In the genomic region with DNA sequence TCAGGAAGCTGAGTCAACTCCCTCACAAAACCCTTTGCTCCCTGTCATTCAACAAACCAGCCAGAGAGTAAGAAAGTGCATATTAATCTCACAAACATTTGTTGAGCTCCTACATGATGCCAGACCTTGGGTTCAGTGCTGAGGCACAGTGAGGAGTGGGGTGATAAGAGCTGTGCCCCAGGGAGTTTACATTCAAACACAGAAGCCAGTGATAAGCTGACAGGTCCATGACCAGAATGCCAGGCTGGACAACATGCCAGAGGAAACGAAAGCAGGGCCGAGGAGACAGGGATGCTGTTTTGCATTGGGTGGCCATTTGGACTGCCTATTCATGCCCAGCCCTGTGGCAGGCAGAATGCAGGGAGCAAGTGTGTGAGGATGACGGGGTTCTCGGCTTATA, we compare ENCODE assay signal across 27 cellular contexts.
"Had no signal": no experiment of that assay in that cellular context is flagged by ENCODE, and none has a peak within 500 bp of the region (broad histone marks: within the 10 kb centered on the region; RNA-seq: fewer than 3 reads in every experiment).

No MANE protein-coding gene starts in this region.

- H3K9me3 ChIP-seq: left ventricle myocardium inferior, mucosa of descending colon, neutrophil, right atrium auricular region, stomach, testis, thyroid gland, transverse colon, upper lobe of left lung, vagina had no signal

- H3K27me3 ChIP-seq: neural progenitor cell, neutrophil, right atrium auricular region, stomach, testis, thyroid gland, transverse colon, upper lobe of left lung, vagina had no signal

- FAIRE-seq: islet of Langerhans, kidney had no signal

- H3K4me3 ChIP-seq: left ventricle myocardium inferior, lung, mucosa of descending colon, neural progenitor cell, right atrium auricular region, skin epidermis, stomach, testis, thyroid gland, transverse colon, upper lobe of left lung, vagina had no signal

- H3K27ac ChIP-seq: left ventricle myocardium inferior, neural progenitor cell, neutrophil, right atrium auricular region, skin epidermis, stomach, testis, thyroid gland, transverse colon, upper lobe of left lung, vagina had no signal

- H3K36me3 ChIP-seq: left ventricle myocardium inferior, neural progenitor cell, neutrophil, right atrium auricular region, stomach, thyroid gland, transverse colon, upper lobe of left lung, vagina had no signal

- H3K4me2 ChIP-seq: neural progenitor cell had no signal

- DNase-seq: hypothalamus; immature natural killer cell; kidney; left ventricle myocardium inferior; midbrain; mucosa of descending colon; naive thymus-derived CD4-positive, alpha-beta T cell; nephron progenitor cell; stimulated activated CD4-positive, alpha-beta T cell treated with anti-CD3 and anti-CD28 coated beads, Interleukin-12 subunit alpha, Interleukin-12 subunit beta, amount 100 ng/mL, for 4 hours; stimulated activated CD4-positive, alpha-beta T cell treated with anti-CD3 and anti-CD28 coated beads, Interleukin-15, amount 100 ng/mL, for 24 hours; stimulated activated CD4-positive, alpha-beta T cell treated with anti-CD3 and anti-CD28 coated beads, Interleukin-2, amount 100 ng/mL, for 24 hours; stimulated activated CD4-positive, alpha-beta T cell treated with anti-CD3 and anti-CD28 coated beads, Interleukin-4, amount 100 ng/mL, for 1 hour; stimulated activated naive B cell treated with anti-CD40 and anti-IgM and Interleukin-4, amounts not matched to agents 10 μg/mL and 1 μg/mL and 100 μg/mL, for 72 hours; stimulated activated naive CD8-positive, alpha-beta T cell treated with anti-CD3 and anti-CD28 coated beads, Interleukin-15, Interleukin-2, amounts not matched to agents 100 U/mL and 50 U/mL, for 24 hours; stomach; testis; thyroid gland; transverse colon; upper lobe of left lung had no signal

- H2AFZ ChIP-seq: neural progenitor cell had no signal

- H3K4me1 ChIP-seq: stomach, testis, transverse colon, upper lobe of left lung, vagina had no signal

- ATAC-seq: mucosa of descending colon; naive thymus-derived CD4-positive, alpha-beta T cell; sciatic nerve; stimulated activated naive B cell treated with anti-CD40 and anti-IgM and Interleukin-4, amounts not matched to agents 10 μg/mL and 1 μg/mL and 100 μg/mL, for 72 hours; stimulated activated naive CD8-positive, alpha-beta T cell treated with anti-CD3 and anti-CD28 coated beads, Interleukin-15, Interleukin-2, amounts not matched to agents 100 U/mL and 50 U/mL, for 24 hours had no signal

- H3K9ac ChIP-seq: neural progenitor cell had no signal
